Comparison of ENCODE assay signal across 8 cellular contexts in the genomic region with DNA sequence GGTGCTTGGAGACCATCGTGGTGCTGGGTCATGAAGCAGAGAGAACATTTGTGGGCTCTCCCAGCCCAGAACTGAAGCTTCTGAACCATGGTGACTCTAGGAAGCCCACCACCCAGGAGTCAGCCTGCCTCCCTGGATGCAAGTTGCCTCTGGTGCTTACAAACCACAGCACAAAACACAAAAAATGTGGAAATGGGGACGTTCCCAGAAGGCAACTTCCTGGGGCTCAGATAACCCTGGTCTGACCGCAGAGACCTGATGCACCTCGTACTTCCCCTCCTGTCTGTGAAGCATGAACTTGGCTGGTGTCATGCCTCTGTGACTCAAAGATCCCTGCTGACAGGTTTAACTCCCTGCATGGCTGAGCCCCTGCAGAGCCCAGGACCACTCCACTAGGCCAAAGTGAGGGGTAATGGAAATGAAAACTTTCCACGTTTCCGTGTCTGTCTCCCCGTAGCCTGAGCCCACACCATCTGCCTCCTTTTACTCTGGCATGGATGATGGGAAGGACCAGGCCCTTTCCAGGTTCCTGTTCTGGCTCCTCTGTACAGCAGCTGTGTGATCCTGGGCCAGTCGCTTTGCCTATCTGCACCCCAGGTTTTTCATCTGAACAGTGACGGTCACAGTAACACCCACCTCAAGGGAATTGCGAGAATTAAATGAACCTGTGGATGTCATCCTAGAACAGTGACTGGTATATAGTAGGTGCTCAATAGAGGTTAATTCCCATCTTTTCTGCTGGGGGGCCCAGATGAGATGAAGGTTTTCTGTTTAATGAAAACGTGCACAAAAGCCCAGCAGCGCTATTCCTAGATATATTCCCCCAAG. TPM values are rescaled to one million over a fixed set of nuclear protein-coding genes. Genes with fewer than 3 reads are reported as not detected.
A peak's percentile ranks its signal among the peaks of the same experiment; 100 is the strongest.
DNase-seq lines count a peak whose midpoint lies in the region; ATAC-seq and TF ChIP-seq lines count a peak whose summit lies in the region.

No MANE protein-coding gene starts in this region.

- DNase-seq in GM06990 (ENCODE audit: extremely low read depth, insufficient read length) (peak; percentile 71), MM.1S (no peak), upper lobe of right lung (no peak), cerebellum (ENCODE audit: low spot score) (no peak), NCI-H1417 (lab: John Stamatoyannopoulos, UW) (no peak), mucosa of gallbladder (ENCODE audit: low spot score) (no peak)
- DNase-seq in activated effector memory CD4-positive, alpha-beta T cell treated with Interleukin-2 at 50 U/mL for 16 hours: peak; percentile 43

- no peaks in the 10 kb centered on the region for H3K9me3 ChIP-seq in MM.1S (replicated peaks; ENCODE audit: insufficient read depth, low read length)
- no peaks in the 10 kb centered on the region for H3K9me3 ChIP-seq in upper lobe of right lung

- no peak overlapping the region for H3K9ac ChIP-seq in MM.1S (ENCODE audit: low read length)

- no peak overlapping the region for H2AFZ ChIP-seq in MM.1S (ENCODE audit: low read length)

- H3F3A ChIP-seq in MM.1S (ENCODE audit: insufficient read depth, low read length): no peaks in the 10 kb centered on the region

- H3K4me3 ChIP-seq in GM06990 (replicated peaks; ENCODE audit: low read depth, low read length) (no peak overlapping the region), MM.1S (ENCODE audit: low read length) (no peak overlapping the region), upper lobe of right lung (no peak overlapping the region)

- TF ChIP-seq CTCF in GM06990 (IDR thresholded peaks at IDR 0.05; ENCODE audit: insufficient read depth, low read length, poor library complexity, severe bottlenecking): no peak
- TF ChIP-seq CTCF in MM.1S (IDR thresholded peaks at IDR 0.05; ENCODE audit: low read length): no peak
- TF ChIP-seq CTCF in upper lobe of right lung (IDR thresholded peaks at IDR 0.05): no peak

- ATAC-seq in GM21529 (IDR thresholded peaks at IDR 0.05; ENCODE audit: unreplicated experiment) (peak; percentile 67), upper lobe of right lung (peak; percentile 17)

- peaks cover 35% of the 10 kb centered on the region for H3K4me1 ChIP-seq in MM.1S (ENCODE audit: low read length)
- peaks cover 6% of the 10 kb centered on the region for H3K4me1 ChIP-seq in upper lobe of right lung

- no peaks in the 10 kb centered on the region for H3K36me3 ChIP-seq in GM06990 (ENCODE audit: control insufficient read depth, insufficient read depth, low read length)
- peaks cover 7% of the 10 kb centered on the region for H3K36me3 ChIP-seq in MM.1S (replicated peaks; ENCODE audit: insufficient read depth, low read length)
- H3K36me3 ChIP-seq in upper lobe of right lung: no peaks in the 10 kb centered on the region

- intact Hi-C loops in upper lobe of right lung (cut with DNase I): no loop called here

- peak overlapping the region; percentile 14; the same call in 1 of the 2 replicates for H3K27ac ChIP-seq in MM.1S (ENCODE audit: low read length)
- H3K27ac ChIP-seq in upper lobe of right lung: no peak overlapping the region

- H3K79me2 ChIP-seq in MM.1S (ENCODE audit: low read length): peaks cover 98% of the 10 kb centered on the region

- no peaks in the 10 kb centered on the region for H3K27me3 ChIP-seq in GM06990 (replicated peaks; ENCODE audit: control insufficient read depth, insufficient read depth, low read length)
- no peaks in the 10 kb centered on the region for H3K27me3 ChIP-seq in MM.1S (replicated peaks; ENCODE audit: insufficient read depth, low read length)
- no peaks in the 10 kb centered on the region for H3K27me3 ChIP-seq in upper lobe of right lung

- H3K4me2 ChIP-seq in MM.1S (ENCODE audit: low read depth, low read length): no peak overlapping the region

- no peaks in the 10 kb centered on the region for H4K20me1 ChIP-seq in MM.1S (ENCODE audit: insufficient read depth, low read length)

- no peaks in the 10 kb centered on the region for H3K9me2 ChIP-seq in MM.1S (replicated peaks; ENCODE audit: insufficient read depth, low read length)

RNA-seq across cellular contexts. Expression of a gene that starts 57.7 kb away (rescaled TPM):
- total RNA-seq in upper lobe of right lung (22.1 TPM), cerebellum (13.0 TPM), mucosa of gallbladder (4.1 TPM)

Comparison
In these comparisons a context has a peak if more than half of its experiments do, and no peak if none do; other contexts are left out.
1. DNase-seq: peak in GM06990 (single experiment) and activated effector memory CD4-positive, alpha-beta T cell treated with Interleukin-2 at 50 U/mL for 16 hours (single experiment); none in MM.1S (single experiment), upper lobe of right lung (single experiment), cerebellum (single experiment), NCI-H1417 (0 of 3) and mucosa of gallbladder (single experiment).